8 cellular contexts compared by ENCODE assay signal in genomic region chr10:124697837-124698559, GRCh38. TPM values are rescaled to one million over a fixed set of nuclear protein-coding genes. Genes with fewer than 3 reads are reported as not detected.
A peak's percentile ranks its signal among the peaks of the same experiment; 100 is the strongest.
DNase-seq lines count a peak whose midpoint lies in the region; ATAC-seq and TF ChIP-seq lines count a peak whose summit lies in the region.

No MANE protein-coding gene starts in this region.

- H3K9me3 ChIP-seq in HCT116 (ENCODE audit: control insufficient read depth in 1 of 2, insufficient read depth in 1 of 2, low read depth in 1 of 2, low read length in 2 of 2), result no peaks in the 10 kb centered on the region

- no peak overlapping the region for H3K4me2 ChIP-seq in HCT116 (ENCODE audit: low read length)

- no peak for TF ChIP-seq CTCF in HCT116 (IDR thresholded peaks at IDR 0.05 in 2 of 3, conservative IDR thresholded peaks at IDR 0.05 in 1 of 3; ENCODE audit: borderline replicate concordance in 1 of 3, insufficient read depth in 1 of 3, low read depth in 2 of 3, low read length in 2 of 3)

- intact Hi-C loops in HCT116 (cut with micrococcal nuclease), result no loop called here

- H3K4me1 ChIP-seq in HCT116 (ENCODE audit: control insufficient read depth in 1 of 2, insufficient read depth in 2 of 2, low read length in 2 of 2), result no peaks in the 10 kb centered on the region

- BruUV-seq in HCT116 (replicated peaks; lab: Mats Ljungman, UMichigan), result no TSS peak

- no peak overlapping the region for H3K9ac ChIP-seq in HCT116 (ENCODE audit: low read length)

- H3K36me3 ChIP-seq in HCT116 (ENCODE audit: control insufficient read depth in 1 of 2, insufficient read depth in 2 of 2, low read length in 2 of 2), result peaks cover 0 to 3% of the 10 kb centered on the region in 2 experiments; a peak in 2 of 4 replicates

- H2AFZ ChIP-seq in HCT116 (ENCODE audit: low read depth, low read length, poor library complexity, severe bottlenecking), result no peak overlapping the region

- H3K36me3 Mint-ChIP-seq in natural killer cell treated with Interleukin-12 subunit alpha and Interleukin-12 subunit beta and Interleukin-15 and Interleukin-18, amount 100 ng/mL, for 72 hours, result peaks cover 9% of the 10 kb centered on the region

- no peak for TF ChIP-seq POLR2A in HCT116 (IDR thresholded peaks at IDR 0.05; ENCODE audit: borderline replicate concordance, extremely low read depth, insufficient read depth, insufficient read length)

- H3K27ac Mint-ChIP-seq in natural killer cell treated with Interleukin-12 subunit alpha and Interleukin-12 subunit beta and Interleukin-15 and Interleukin-18, amount 100 ng/mL, for 72 hours, result peak overlapping the region; percentile 93 to 94

- TF ChIP-seq RAD21 in HCT116 (IDR thresholded peaks at IDR 0.05; ENCODE audit: low read depth), result no peak

- DNase-seq in COLO668 (lab: John Stamatoyannopoulos, UW; ENCODE audit: unreplicated experiment) (peak; percentile 16), HCT116 (ENCODE audit: low read depth, low spot score) (no peak), hepatic stellate cell (ENCODE audit: low spot score) (no peak)
- peak; percentile 38 for DNase-seq in activated T-helper 9 cell treated with anti-CD3 and anti-CD28 coated beads, Interleukin-2, amount 50 U/mL, for 16 hours (ENCODE audit: low read depth)
- DNase-seq in natural killer cell treated with Interleukin-12 subunit alpha and Interleukin-12 subunit beta and Interleukin-15 and Interleukin-18, amount 100 ng/mL, for 72 hours (ENCODE audit: low spot score), result peak; percentile 80

- H3K4me3 ChIP-seq in HCT116 (replicated peaks in 1 of 2; ENCODE audit: low read depth in 1 of 2, low read length in 2 of 2), result no peak overlapping the region

- CTCF ChIA-PET in HCT116 (lab: Charles Lee), result no interaction called here

- H3K27ac ChIP-seq in HCT116 (ENCODE audit: low read depth, low read length), result no peak overlapping the region

- no peaks in the 10 kb centered on the region for H3K79me2 ChIP-seq in HCT116 (ENCODE audit: insufficient read depth, low read length)

- no peaks in the 10 kb centered on the region for H3K27me3 ChIP-seq in HCT116 (ENCODE audit: insufficient read depth, low read length)

- RAD21 ChIA-PET in HCT116 (lab: Charles Lee; ENCODE audit: low non-redundant PET in 1 of 2, low total read pairs in 2 of 2, uncharacterized antibody in 2 of 2, unreplicated experiment in 2 of 2), result no interaction called here

- peaks cover 85 to 91% of the 10 kb centered on the region in 2 donors for H3K4me1 Mint-ChIP-seq in natural killer cell treated with Interleukin-12 subunit alpha and Interleukin-12 subunit beta and Interleukin-15 and Interleukin-18, amount 100 ng/mL, for 72 hours (ENCODE audit: low read depth in 2 of 2)

- no peaks in the 10 kb centered on the region for H3K9me3 Mint-ChIP-seq in natural killer cell treated with Interleukin-12 subunit alpha and Interleukin-12 subunit beta and Interleukin-15 and Interleukin-18, amount 100 ng/mL, for 72 hours

- no peaks in the 10 kb centered on the region for H3K9me2 ChIP-seq in HCT116 (ENCODE audit: insufficient read depth)

- peak overlapping the region; percentile 74 for H3K4me3 Mint-ChIP-seq in natural killer cell treated with Interleukin-12 subunit alpha and Interleukin-12 subunit beta and Interleukin-15 and Interleukin-18, amount 100 ng/mL, for 72 hours

- POLR2A ChIA-PET in HCT116 (lab: Charles Lee), result no interaction called here

- no peaks in the 10 kb centered on the region for H4K20me1 ChIP-seq in HCT116 (ENCODE audit: insufficient read depth)

- ATAC-seq in HCT116 (peak; percentile 43), HG03442 (IDR thresholded peaks at IDR 0.05; ENCODE audit: unreplicated experiment) (no peak), GM19395 (IDR thresholded peaks at IDR 0.05; ENCODE audit: unreplicated experiment) (no peak), GM19324 (IDR thresholded peaks at IDR 0.05; ENCODE audit: low FRiP score, unreplicated experiment) (no peak)
- ATAC-seq in natural killer cell treated with Interleukin-12 subunit alpha and Interleukin-12 subunit beta and Interleukin-15 and Interleukin-18, amount 100 ng/mL, for 72 hours, result peak; percentile 74 to 78

- H3K27me3 Mint-ChIP-seq in natural killer cell treated with Interleukin-12 subunit alpha and Interleukin-12 subunit beta and Interleukin-15 and Interleukin-18, amount 100 ng/mL, for 72 hours, result no peaks in the 10 kb centered on the region

TF ChIP-seq in HCT116, 20 proteins besides CTCF, POLR2A, EP300 and RAD21:
- peak; percentile 76 for TF ChIP-seq YY1 (IDR thresholded peaks at IDR 0.05; ENCODE audit: extremely low read depth, insufficient replicate concordance, low read depth, low read length)
- no peak for TF ChIP-seq EZH2 (IDR thresholded peaks at IDR 0.05)

RNA-seq across cellular contexts. Expression of gene FAM53B, which starts 46.2 kb away (rescaled TPM):
- total RNA-seq in HCT116 (2021; ENCODE audit: unreplicated experiment), result 19.6 TPM
- polyA plus RNA-seq in HCT116 (2012), result 7.9 and 9.7 TPM in 2 replicates
- total RNA-seq in natural killer cell treated with Interleukin-12 subunit alpha and Interleukin-12 subunit beta and Interleukin-15 and Interleukin-18, amount 100 ng/mL, for 72 hours, result 10 to 100 TPM; 16.6 to 21.8 TPM

Comparison
In these comparisons a context has a peak if more than half of its experiments do, and no peak if none do; other contexts are left out.
1. DNase-seq: peak in COLO668 (single experiment), activated T-helper 9 cell treated with anti-CD3 and anti-CD28 coated beads, Interleukin-2, amount 50 U/mL, for 16 hours (single experiment) and natural killer cell treated with Interleukin-12 subunit alpha and Interleukin-12 subunit beta and Interleukin-15 and Interleukin-18, amount 100 ng/mL, for 72 hours (single experiment); none in HCT116 (single experiment) and hepatic stellate cell (single experiment).
2. ATAC-seq: peak in HCT116 (single experiment) and natural killer cell treated with Interleukin-12 subunit alpha and Interleukin-12 subunit beta and Interleukin-15 and Interleukin-18, amount 100 ng/mL, for 72 hours (2 of 2); none in HG03442 (single experiment), GM19395 (single experiment) and GM19324 (single experiment).